In the genomic region with DNA sequence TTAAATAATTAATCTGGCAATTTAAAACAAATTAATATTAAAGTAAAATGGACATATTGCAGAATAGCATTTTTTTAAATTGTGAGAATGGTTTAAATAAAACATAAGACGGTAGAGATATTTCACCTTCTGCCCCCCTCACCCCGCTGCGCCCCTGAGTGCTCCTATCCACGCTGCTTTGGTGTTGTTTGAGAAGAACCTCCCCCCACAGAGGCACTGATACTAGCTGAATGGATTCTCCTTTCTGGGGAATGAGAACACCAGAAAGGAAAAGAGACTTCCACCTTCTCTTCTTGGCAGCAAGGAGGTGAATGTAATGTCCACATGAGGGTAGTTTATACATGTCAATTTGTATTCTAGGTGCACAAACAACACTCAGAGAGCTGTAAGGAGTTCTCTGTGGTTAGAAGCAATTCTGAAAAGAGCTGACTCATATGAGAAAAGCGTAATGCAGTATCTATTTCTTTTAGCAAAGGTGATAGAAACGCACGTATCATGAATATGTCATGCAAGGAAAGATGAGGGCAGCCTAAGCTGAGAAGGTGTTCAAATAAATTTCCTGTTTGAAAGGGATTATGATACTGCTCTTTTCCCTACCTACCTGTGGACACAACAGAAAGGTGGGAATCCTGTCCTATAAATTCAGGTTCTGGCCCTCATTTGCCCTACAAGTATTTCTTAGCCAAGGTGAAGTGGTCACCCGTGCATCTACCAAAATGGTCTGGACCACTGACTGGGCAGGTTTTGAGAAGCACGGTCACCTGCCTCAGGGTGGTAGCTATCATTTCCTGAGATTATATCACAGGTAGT, we compare ENCODE assay signal across 9 cellular contexts.
DNase-seq lines count a peak whose midpoint lies in the region; ATAC-seq lines count a peak whose summit lies in the region.
"Had no signal": no experiment of that assay in that cellular context is flagged by ENCODE, and none has a peak within 500 bp of the region (broad histone marks: within the 10 kb centered on the region; RNA-seq: fewer than 3 reads in every experiment).

No MANE protein-coding gene starts in this region.

- peaks cover 0 to 21% (median 5%) of the 10 kb centered on the region in 3 donors for H3K36me3 Mint-ChIP-seq in naive thymus-derived CD8-positive, alpha-beta T cell

- H3K27me3 Mint-ChIP-seq in naive thymus-derived CD8-positive, alpha-beta T cell, result no peaks in the 10 kb centered on the region

- H3K4me3 ChIP-seq in H7 (ENCODE audit: insufficient read depth, low read depth, low read length), result no peak overlapping the region

- H3K9me3 Mint-ChIP-seq in naive thymus-derived CD8-positive, alpha-beta T cell, result no peaks in the 10 kb centered on the region
- H3K9me3 Mint-ChIP-seq: T-helper 1 cell treated with Interleukin-12 subunit alpha and Interleukin-12 subunit beta and Interleukin-4 antibody, amounts not matched to agents 30 μg/mL and 1 μg/mL, for 36 hours had no signal

- H3K27ac ChIP-seq in epithelial cell of prostate, result peak overlapping the region; percentile 89

- no peaks in the 10 kb centered on the region for H3K36me3 ChIP-seq in H7 (replicated peaks; ENCODE audit: control insufficient read depth, insufficient read depth, low read length)

- H3K27ac Mint-ChIP-seq in naive thymus-derived CD8-positive, alpha-beta T cell, result no peak overlapping the region
- H3K27ac Mint-ChIP-seq: T-helper 1 cell treated with Interleukin-12 subunit alpha and Interleukin-12 subunit beta and Interleukin-4 antibody, amounts not matched to agents 30 μg/mL and 1 μg/mL, for 36 hours had no signal

- DNase-seq in Daoy (ENCODE audit: low read depth) (peak; percentile 51), epithelial cell of prostate (ENCODE audit: low read depth, low spot score) (peak; percentile 91), H7 (no peak), HUDEP-2 (lab: John Stamatoyannopoulos, UW; ENCODE audit: unreplicated experiment in 76 of 76) (no peak)
- DNase-seq in effector CD4-positive, alpha-beta T cell, result no peak
- no peak for DNase-seq in naive thymus-derived CD8-positive, alpha-beta T cell

- no peak overlapping the region for H3K4me3 Mint-ChIP-seq in naive thymus-derived CD8-positive, alpha-beta T cell
- H3K4me3 Mint-ChIP-seq: T-helper 1 cell treated with Interleukin-12 subunit alpha and Interleukin-12 subunit beta and Interleukin-4 antibody, amounts not matched to agents 30 μg/mL and 1 μg/mL, for 36 hours had no signal

- POLR2A ChIA-PET in naive thymus-derived CD8-positive, alpha-beta T cell (lab: Charles Lee), result no interaction called here

- H3K27me3 ChIP-seq in H7 (ENCODE audit: control insufficient read depth, insufficient read depth, low read length), result no peaks in the 10 kb centered on the region

- ATAC-seq in GM21367 (IDR thresholded peaks at IDR 0.05; ENCODE audit: unreplicated experiment), result peak; percentile 60
- ATAC-seq in HG03432 (IDR thresholded peaks at IDR 0.05; ENCODE audit: unreplicated experiment), result peak; percentile 80
- no peak for ATAC-seq in naive thymus-derived CD8-positive, alpha-beta T cell

- peaks cover 9 to 12% (median 10%) of the 10 kb centered on the region in 4 donors for H3K4me1 Mint-ChIP-seq in naive thymus-derived CD8-positive, alpha-beta T cell

Comparison
In these comparisons a context has a peak if more than half of its experiments do, and no peak if none do; other contexts are left out.
1. DNase-seq: peak in Daoy (single experiment) and epithelial cell of prostate (single experiment); none in H7 (single experiment), effector CD4-positive, alpha-beta T cell (single experiment), naive thymus-derived CD8-positive, alpha-beta T cell (0 of 10) and HUDEP-2 (0 of 76).
2. ATAC-seq: peak in GM21367 (single experiment) and HG03432 (single experiment); none in naive thymus-derived CD8-positive, alpha-beta T cell (0 of 2).